17 cellular contexts compared by ENCODE assay signal in genomic region chr2:3288455-3289163, GRCh38.
DNase-seq lines count a peak whose midpoint lies in the region; ATAC-seq and TF ChIP-seq lines count a peak whose summit lies in the region.
"Had no signal": no experiment of that assay in that cellular context is flagged by ENCODE, and none has a peak within 500 bp of the region (broad histone marks: within the 10 kb centered on the region; RNA-seq: fewer than 3 reads in every experiment).

No MANE protein-coding gene starts in this region.

- TF ChIP-seq POLR2A in prostate gland (IDR thresholded peaks at IDR 0.05), result no peak

- H4K8ac ChIP-seq in neuronal stem cell (ENCODE audit: low read depth, low read length), result no peak overlapping the region

- no peak overlapping the region for H2AK5ac ChIP-seq in neuronal stem cell (ENCODE audit: low read depth, low read length)

- H4K91ac ChIP-seq in neuronal stem cell (ENCODE audit: low read depth, low read length, poor library complexity), result no peak overlapping the region

- peaks cover 2 to 13% of the 10 kb centered on the region in 2 donors for H3K9me3 ChIP-seq in neuronal stem cell (replicated peaks in 1 of 2; ENCODE audit: control insufficient read depth in 2 of 2, insufficient read depth in 1 of 2, low read depth in 1 of 2, low read length in 2 of 2)
- no peaks in the 10 kb centered on the region for H3K9me3 ChIP-seq in prostate gland
- H3K9me3 ChIP-seq: adrenal gland, left ventricle myocardium inferior had no signal

- no peak overlapping the region for H3K27ac ChIP-seq in neuronal stem cell (replicated peaks; ENCODE audit: low read length)
- no peak overlapping the region for H3K27ac ChIP-seq in prostate gland
- H3K27ac ChIP-seq: foreskin keratinocyte, left ventricle myocardium inferior had no signal

- H3K18ac ChIP-seq in neuronal stem cell (ENCODE audit: low read length), result peak overlapping the region; percentile 14

- H3K9me3 Mint-ChIP-seq in brain, result peaks cover 0 to 7% (median 4%) of the 10 kb centered on the region in 5 experiments
- H3K9me3 Mint-ChIP-seq in stimulated activated naive B cell treated with anti-CD40 and anti-IgM and Interleukin-4, amounts not matched to agents 10 μg/mL and 1 μg/mL and 100 μg/mL, for 72 hours, result peaks cover 11 to 14% of the 10 kb centered on the region in 2 donors

- H3K4me1 Mint-ChIP-seq in brain, result peaks cover 79% of the 10 kb centered on the region
- peaks cover 20 to 40% of the 10 kb centered on the region in 2 donors for H3K4me1 Mint-ChIP-seq in stimulated activated naive B cell treated with anti-CD40 and anti-IgM and Interleukin-4, amounts not matched to agents 10 μg/mL and 1 μg/mL and 100 μg/mL, for 72 hours

- peak overlapping the region; percentile 34 for H2BK120ac ChIP-seq in neuronal stem cell (ENCODE audit: low read depth, low read length)

- no peak overlapping the region for H3K4me2 ChIP-seq in neuronal stem cell (ENCODE audit: insufficient read depth, low read length, poor library complexity, severe bottlenecking)
- H3K4me2 ChIP-seq: GM23338 had no signal

- peak overlapping the region; percentile 75 to 94 (median 88) for H3K27ac Mint-ChIP-seq in brain
- H3K27ac Mint-ChIP-seq in stimulated activated naive B cell treated with anti-CD40 and anti-IgM and Interleukin-4, amounts not matched to agents 10 μg/mL and 1 μg/mL and 100 μg/mL, for 72 hours, result no peak overlapping the region
- H3K27ac Mint-ChIP-seq: activated CD8-positive, alpha-beta T cell treated with anti-CD3 and anti-CD28 coated beads, Interleukin-2, amount 10 ng/mL, durations not matched to agents 7 days and 5 days; GM23338 had no signal

- H3K4me3 ChIP-seq in neuronal stem cell (ENCODE audit: low read length in 2 of 2) (no peak overlapping the region), prostate gland (no peak overlapping the region)
- H3K4me3 ChIP-seq: adrenal gland, GM23338, left ventricle myocardium inferior had no signal

- peaks cover 3% of the 10 kb centered on the region for H3K79me1 ChIP-seq in neuronal stem cell (ENCODE audit: low read depth, low read length)

- peaks cover 9% of the 10 kb centered on the region for H3K36me3 Mint-ChIP-seq in brain
- peaks cover 36 to 53% of the 10 kb centered on the region in 2 donors for H3K36me3 Mint-ChIP-seq in stimulated activated naive B cell treated with anti-CD40 and anti-IgM and Interleukin-4, amounts not matched to agents 10 μg/mL and 1 μg/mL and 100 μg/mL, for 72 hours

- peaks cover 0 to 4% of the 10 kb centered on the region in 2 donors for H3K4me1 ChIP-seq in neuronal stem cell (ENCODE audit: control insufficient read depth in 2 of 2, insufficient read depth in 1 of 2, low read depth in 1 of 2, low read length in 2 of 2)
- H3K4me1 ChIP-seq in prostate gland (replicated peaks), result no peaks in the 10 kb centered on the region
- H3K4me1 ChIP-seq: adrenal gland, foreskin keratinocyte, left ventricle myocardium inferior had no signal

- H3K36me3 ChIP-seq in neuronal stem cell (replicated peaks in 1 of 2; ENCODE audit: control insufficient read depth in 2 of 2, insufficient read depth in 2 of 2, low read length in 2 of 2) (peaks cover 0 to 1% of the 10 kb centered on the region in 2 donors), prostate gland (no peaks in the 10 kb centered on the region)
- H3K36me3 ChIP-seq: adrenal gland, left ventricle myocardium inferior had no signal

- H3K23ac ChIP-seq in neuronal stem cell (ENCODE audit: low read depth, low read length, poor library complexity), result no peak overlapping the region

- H3K9ac ChIP-seq in neuronal stem cell (ENCODE audit: low read depth, low read length, poor library complexity), result no peak overlapping the region

- ATAC-seq in stimulated activated naive B cell treated with anti-CD40 and anti-IgM and Interleukin-4, amounts not matched to agents 10 μg/mL and 1 μg/mL and 100 μg/mL, for 72 hours (replicated peaks), result no peak
- ATAC-seq: activated CD8-positive, alpha-beta T cell treated with anti-CD3 and anti-CD28 coated beads, Interleukin-2, amount 10 ng/mL, durations not matched to agents 7 days and 5 days; foreskin keratinocyte; GM23338; PC-3 had no signal

- H3K27me3 Mint-ChIP-seq in brain, result no peaks in the 10 kb centered on the region
- H3K27me3 Mint-ChIP-seq in stimulated activated naive B cell treated with anti-CD40 and anti-IgM and Interleukin-4, amounts not matched to agents 10 μg/mL and 1 μg/mL and 100 μg/mL, for 72 hours, result no peaks in the 10 kb centered on the region
- H3K27me3 Mint-ChIP-seq: naive B cell, progenitor cell of endocrine pancreas had no signal

- H2BK5ac ChIP-seq in neuronal stem cell (ENCODE audit: low read length), result no peak overlapping the region

- no CpG with 5 or more reads among the region's 21 CpGs for WGBS in neuronal stem cell (ENCODE audit: extremely low coverage in 2 of 2, insufficient read length in 2 of 2, insufficient replicate concordance in 1 of 2), 2 donors
- WGBS in prostate gland, result 78% methylated on average over 21 of the region's 21 CpGs

- intact Hi-C loops in prostate gland (cut with DNase I), result no loop called here

- peak overlapping the region in 3 of 5 experiments; percentile 44 to 64 (median 58) for H3K4me3 Mint-ChIP-seq in brain
- H3K4me3 Mint-ChIP-seq in stimulated activated naive B cell treated with anti-CD40 and anti-IgM and Interleukin-4, amounts not matched to agents 10 μg/mL and 1 μg/mL and 100 μg/mL, for 72 hours, result no peak overlapping the region
- H3K4me3 Mint-ChIP-seq: activated CD8-positive, alpha-beta T cell treated with anti-CD3 and anti-CD28 coated beads, Interleukin-2, amount 10 ng/mL, durations not matched to agents 7 days and 5 days; GM23338 had no signal

- no peaks in the 10 kb centered on the region for H3K27me3 ChIP-seq in neuronal stem cell (ENCODE audit: control insufficient read depth in 3 of 3, insufficient read depth in 3 of 3, low read depth in 1 of 3, low read length in 3 of 3)
- H3K27me3 ChIP-seq in prostate gland (replicated peaks; ENCODE audit: insufficient read depth), result no peaks in the 10 kb centered on the region
- H3K27me3 ChIP-seq: adrenal gland, foreskin keratinocyte had no signal

- no peak overlapping the region for H3K14ac ChIP-seq in neuronal stem cell (ENCODE audit: low read length)

- H2BK15ac ChIP-seq in neuronal stem cell (ENCODE audit: low read length), result no peak overlapping the region

- no peak overlapping the region for H3K4ac ChIP-seq in neuronal stem cell (ENCODE audit: low read length)

- TF ChIP-seq CTCF in brain (conservative IDR thresholded peaks at IDR 0.05) (no peak), prostate gland (IDR thresholded peaks at IDR 0.05) (no peak)

- no peak overlapping the region for H2BK12ac ChIP-seq in neuronal stem cell (ENCODE audit: low read length)

- DNase-seq in COR-L47 (lab: John Stamatoyannopoulos, UW) (peak; percentile 84), NCI-H1092 (lab: John Stamatoyannopoulos, UW) (peak; percentile 13), neuronal stem cell (ENCODE audit: low spot score) (no peak), NCI-H345 (lab: John Stamatoyannopoulos, UW) (no peak), prostate gland (ENCODE audit: low spot score) (no peak)
- DNase-seq in stimulated activated naive B cell treated with anti-CD40 and anti-IgM and Interleukin-4, amounts not matched to agents 10 μg/mL and 1 μg/mL and 100 μg/mL, for 72 hours, result no peak
- DNase-seq: activated CD8-positive, alpha-beta T cell treated with anti-CD3 and anti-CD28 coated beads, Interleukin-2, amount 10 ng/mL, durations not matched to agents 7 days and 5 days; C1 segment of cervical spinal cord; foreskin keratinocyte; left ventricle myocardium inferior; naive B cell; PC-3; stimulated activated CD4-positive, alpha-beta T cell treated with anti-CD3 and anti-CD28 coated beads, Interleukin-15, amount 100 ng/mL, for 24 hours had no signal

- no peak overlapping the region for H2AFZ ChIP-seq in neuronal stem cell (ENCODE audit: low read length)
- H2AFZ ChIP-seq: GM23338 had no signal

Comparison
In these comparisons a context has a peak if more than half of its experiments do, and no peak if none do; other contexts are left out.
1. DNase-seq: peak in COR-L47 (single experiment) and NCI-H1092 (single experiment); none in neuronal stem cell (single experiment), NCI-H345 (single experiment), stimulated activated naive B cell treated with anti-CD40 and anti-IgM and Interleukin-4, amounts not matched to agents 10 μg/mL and 1 μg/mL and 100 μg/mL, for 72 hours (single experiment) and prostate gland (single experiment).
2. H3K4me3 Mint-ChIP-seq: peak in brain (3 of 5); none in stimulated activated naive B cell treated with anti-CD40 and anti-IgM and Interleukin-4, amounts not matched to agents 10 μg/mL and 1 μg/mL and 100 μg/mL, for 72 hours (0 of 2).